In genomic region chr3:186042036-186042435, GRCh38 we compare ENCODE assay signal across 8 cellular contexts.
"Had no signal": no experiment of that assay in that cellular context is flagged by ENCODE, and none has a peak within 500 bp of the region (broad histone marks: within the 10 kb centered on the region; RNA-seq: fewer than 3 reads in every experiment).

No MANE protein-coding gene starts in this region.

- H3K4me3 ChIP-seq: K562 had no signal

- H3K27ac ChIP-seq: HL-60, KMS-11 had no signal

- FAIRE-seq: HepG2, HTR-8/SVneo, K562 had no signal

- H3K9ac ChIP-seq: KMS-11 had no signal

- H3K4me3 Mint-ChIP-seq: IgD-negative memory B cell had no signal

- H3K36me3 Mint-ChIP-seq: IgD-negative memory B cell had no signal

- H3K4me2 ChIP-seq: KMS-11 had no signal

- DNase-seq: KBM-7, KG1 had no signal

- H3K27ac Mint-ChIP-seq: IgD-negative memory B cell had no signal

- H3K4me1 Mint-ChIP-seq: IgD-negative memory B cell had no signal
